26 cellular contexts compared by ENCODE assay signal in genomic region chr9:13213998-13214397, GRCh38.
A peak's percentile ranks its signal among the peaks of the same experiment; 100 is the strongest.
DNase-seq lines count a peak whose midpoint lies in the region; ATAC-seq, FAIRE-seq and TF ChIP-seq lines count a peak whose summit lies in the region.
"Had no signal": no experiment of that assay in that cellular context is flagged by ENCODE, and none has a peak within 500 bp of the region (broad histone marks: within the 10 kb centered on the region; RNA-seq: fewer than 3 reads in every experiment).

No MANE protein-coding gene starts in this region.

- CTCF ChIA-PET in SK-N-SH (lab: Yijun Ruan, JAX), result no interaction called here
- CTCF ChIA-PET in A549 (lab: Yijun Ruan, JAX), result no interaction called here

- FAIRE-seq in A549 (lab: Jason Lieb, UNC) (peak; percentile 56), islet of Langerhans (lab: Jason Lieb, UNC) (peak; percentile 72)
- FAIRE-seq: D721Med had no signal

- H2AFZ ChIP-seq in SK-N-SH (ENCODE audit: low read depth), result no peak overlapping the region

- no peak overlapping the region for H3K4me2 ChIP-seq in SK-N-SH
- H3K4me2 ChIP-seq in A549, result no peak overlapping the region
- H3K4me2 ChIP-seq: BLaER1; BLaER1 treated with 17β-estradiol and CSF1 and Interleukin-3, amounts not matched to agents 10 nM and 100 nM had no signal

- TF ChIP-seq EP300 in SK-N-SH (IDR thresholded peaks at IDR 0.05; ENCODE audit: borderline replicate concordance in 1 of 2, low read depth in 1 of 2, low read length in 1 of 2) (no peak), A549 (IDR thresholded peaks at IDR 0.05) (no peak)

- no peaks in the 10 kb centered on the region for H3K79me2 ChIP-seq in SK-N-SH (ENCODE audit: insufficient read depth)

- H3F3A ChIP-seq in SK-N-SH (replicated peaks; ENCODE audit: insufficient read depth), result peaks cover 3% of the 10 kb centered on the region

- WGBS in SK-N-SH (ENCODE audit: low lambda C conversion rate), result 94% methylated on average over 2 of the region's 2 CpGs
- WGBS in A549 (ENCODE audit: missing lambda C conversion rate), result 87% methylated on average over 2 of the region's 2 CpGs
- WGBS in spleen, 5 donors, result 81 to 94% (median 93%) methylated on average over 2 of the region's 2 CpGs

- intact Hi-C loops in spleen (cut with DNase I; ENCODE audit: low total_unique reads), result no loop called here

- TF ChIP-seq POLR2A in A549 (IDR thresholded peaks at IDR 0.05; ENCODE audit: low read length) (no peak), spleen (IDR thresholded peaks at IDR 0.05) (no peak)

- H3K9me3 ChIP-seq in SK-N-SH (no peaks in the 10 kb centered on the region), A549 (no peaks in the 10 kb centered on the region), spleen (no peaks in the 10 kb centered on the region)
- H3K9me3 ChIP-seq: BE2C; BLaER1; BLaER1 treated with 17β-estradiol and CSF1 and Interleukin-3, amounts not matched to agents 10 nM and 100 nM; Caco-2 had no signal

- H3K4me1 ChIP-seq in SK-N-SH (ENCODE audit: control insufficient read depth in 1 of 2, insufficient read depth in 2 of 2, low read depth in 1 of 2, low read length in 1 of 2) (peaks cover 0 to 2% of the 10 kb centered on the region in 2 experiments; a peak in 2 of 4 replicates), A549 (no peaks in the 10 kb centered on the region), spleen (peaks cover 0 to 5% (median 0%) of the 10 kb centered on the region in 6 donors)
- H3K4me1 ChIP-seq: BE2C; BLaER1; BLaER1 treated with 17β-estradiol and CSF1 and Interleukin-3, amounts not matched to agents 10 nM and 100 nM; Caco-2 had no signal

- TF ChIP-seq CTCF in SK-N-SH (IDR thresholded peaks at IDR 0.05) (no peak), A549 (IDR thresholded peaks at IDR 0.05) (no peak), spleen (IDR thresholded peaks at IDR 0.05 in 8 of 11, conservative IDR thresholded peaks at IDR 0.05 in 3 of 11) (no peak)

- no peak for ATAC-seq in SK-N-SH treated with all-trans-retinoic acid at 6 μM for 48 hours
- ATAC-seq in A549, result no peak
- ATAC-seq: CD8-positive, alpha-beta T cell had no signal

- POLR2A ChIA-PET in SK-N-SH (lab: Yijun Ruan, JAX), result no interaction called here
- POLR2A ChIA-PET in A549 (lab: Yijun Ruan, JAX), result no interaction called here

- no peak overlapping the region for H3K9ac ChIP-seq in SK-N-SH
- H3K9ac ChIP-seq: BLaER1; BLaER1 treated with 17β-estradiol and CSF1 and Interleukin-3, amounts not matched to agents 10 nM and 100 nM had no signal

- no peaks in the 10 kb centered on the region for H3K9me2 ChIP-seq in SK-N-SH

- no peak overlapping the region for H3K27ac ChIP-seq in SK-N-SH (ENCODE audit: low read depth in 2 of 2, low read length in 1 of 2)
- no peak overlapping the region for H3K27ac ChIP-seq in A549
- no peak overlapping the region for H3K27ac ChIP-seq in spleen
- H3K27ac ChIP-seq: 22Rv1; BLaER1; BLaER1 treated with 17β-estradiol and CSF1 and Interleukin-3, amounts not matched to agents 10 nM and 100 nM; C4-2B had no signal

- no peaks in the 10 kb centered on the region for H3K27me3 ChIP-seq in SK-N-SH (ENCODE audit: insufficient read depth)
- no peaks in the 10 kb centered on the region for H3K27me3 ChIP-seq in spleen (replicated peaks in 1 of 7)
- H3K27me3 ChIP-seq: BE2C; BLaER1; BLaER1 treated with 17β-estradiol and CSF1 and Interleukin-3, amounts not matched to agents 10 nM and 100 nM had no signal

- TF ChIP-seq RAD21 in SK-N-SH (IDR thresholded peaks at IDR 0.05; ENCODE audit: low read length) (no peak), A549 (conservative IDR thresholded peaks at IDR 0.05 in 1 of 2, IDR thresholded peaks at IDR 0.05 in 1 of 2) (no peak)

- no peaks in the 10 kb centered on the region for H4K20me1 ChIP-seq in SK-N-SH (ENCODE audit: insufficient read depth)
- H4K20me1 ChIP-seq: BLaER1; BLaER1 treated with 17β-estradiol and CSF1 and Interleukin-3, amounts not matched to agents 10 nM and 100 nM had no signal

- no peak overlapping the region for H3K4me3 ChIP-seq in SK-N-SH (ENCODE audit: low read depth in 2 of 2, low read length in 1 of 2)
- no peak overlapping the region for H3K4me3 ChIP-seq in A549
- H3K4me3 ChIP-seq in spleen, result no peak overlapping the region
- H3K4me3 ChIP-seq: BLaER1; BLaER1 treated with 17β-estradiol and CSF1 and Interleukin-3, amounts not matched to agents 10 nM and 100 nM had no signal

- peaks cover 43 to 55% of the 10 kb centered on the region in 2 experiments for H3K36me3 ChIP-seq in SK-N-SH (replicated peaks in 1 of 2; ENCODE audit: control insufficient read depth in 1 of 2, insufficient read depth in 2 of 2, low read length in 1 of 2)
- H3K36me3 ChIP-seq in spleen, result no peaks in the 10 kb centered on the region
- H3K36me3 ChIP-seq: BLaER1; BLaER1 treated with 17β-estradiol and CSF1 and Interleukin-3, amounts not matched to agents 10 nM and 100 nM had no signal

- no peak for DNase-seq in SK-N-SH
- DNase-seq in A549 (ENCODE audit: low read depth in 1 of 2, low spot score in 1 of 2), result no peak
- no peak for DNase-seq in cerebellar cortex (ENCODE audit: low spot score)
- DNase-seq in spleen, result no peak
- DNase-seq: 8988T; BE2C; C1 segment of cervical spinal cord; Caco-2; Calu3; CD4-positive, alpha-beta memory T cell; CD4-positive, alpha-beta T cell; CD4-positive, CD25-positive, alpha-beta regulatory T cell; CD8-positive, alpha-beta memory T cell; CD8-positive, alpha-beta T cell; DMS 273 treated with DMSO at 0.1 percent for 48 hours; DMS153; DMS79; DMS79 treated with DMSO at 0.1 percent for 48 hours; DND-41 had no signal

TF ChIP-seq in SK-N-SH treated with all-trans-retinoic acid at 6 μM for 48 hours, 23 proteins besides CTCF, POLR2A, EP300 and RAD21:
- no peak for TF ChIP-seq OSR1 (CRISPR knock-in tag; IDR thresholded peaks at IDR 0.05)
- peak; percentile 96 for TF ChIP-seq ZNF8 (CRISPR knock-in tag; IDR thresholded peaks at IDR 0.05)

TF ChIP-seq in SK-N-SH, 30 proteins besides CTCF, POLR2A, EP300 and RAD21:
- TF ChIP-seq RXRA (IDR thresholded peaks at IDR 0.05; ENCODE audit: borderline replicate concordance, low read depth), result no peak
TF ChIP-seq in SK-N-SH: peak in this region for 0.

TF ChIP-seq in A549, 52 proteins besides CTCF, POLR2A, EP300 and RAD21 (continues in another document):
- no peak for TF ChIP-seq REST (IDR thresholded peaks at IDR 0.05)
- no peak for TF ChIP-seq FOXS1 (CRISPR knock-in tag; IDR thresholded peaks at IDR 0.05)
- TF ChIP-seq NFE2L2 (conservative IDR thresholded peaks at IDR 0.05; ENCODE audit: low read length), result no peak
- TF ChIP-seq MYC (IDR thresholded peaks at IDR 0.05; ENCODE audit: borderline replicate concordance, low read length), result no peak
- TF ChIP-seq HEYL (CRISPR knock-in tag; IDR thresholded peaks at IDR 0.05), result no peak
- no peak for TF ChIP-seq MAFK (IDR thresholded peaks at IDR 0.05; ENCODE audit: partially characterized antibody)
- TF ChIP-seq HOXB13 (CRISPR knock-in tag; IDR thresholded peaks at IDR 0.05; ENCODE audit: low read depth), result no peak
- TF ChIP-seq ZSCAN20 (CRISPR knock-in tag; IDR thresholded peaks at IDR 0.05), result no peak
- no peak for TF ChIP-seq CEBPB (IDR thresholded peaks at IDR 0.05)
- TF ChIP-seq, protein P1, sequence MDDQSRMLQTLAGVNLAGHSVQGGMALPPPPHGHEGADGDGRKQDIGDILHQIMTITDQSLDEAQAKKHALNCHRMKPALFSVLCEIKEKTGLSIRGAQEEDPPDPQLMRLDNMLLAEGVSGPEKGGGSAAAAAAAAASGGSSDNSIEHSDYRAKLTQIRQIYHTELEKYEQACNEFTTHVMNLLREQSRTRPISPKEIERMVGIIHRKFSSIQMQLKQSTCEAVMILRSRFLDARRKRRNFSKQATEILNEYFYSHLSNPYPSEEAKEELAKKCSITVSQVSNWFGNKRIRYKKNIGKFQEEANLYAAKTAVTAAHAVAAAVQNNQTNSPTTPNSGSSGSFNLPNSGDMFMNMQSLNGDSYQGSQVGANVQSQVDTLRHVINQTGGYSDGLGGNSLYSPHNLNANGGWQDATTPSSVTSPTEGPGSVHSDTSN (IDR thresholded peaks at IDR 0.05), result no peak
- TF ChIP-seq ZC3H11A (IDR thresholded peaks at IDR 0.05), result no peak
- TF ChIP-seq ATOH8 (CRISPR knock-in tag; IDR thresholded peaks at IDR 0.05; ENCODE audit: low read depth), result no peak
- no peak for TF ChIP-seq ZFP36 (IDR thresholded peaks at IDR 0.05; ENCODE audit: borderline replicate concordance, partially characterized antibody)
